9 cellular contexts compared by ENCODE assay signal in the genomic region with DNA sequence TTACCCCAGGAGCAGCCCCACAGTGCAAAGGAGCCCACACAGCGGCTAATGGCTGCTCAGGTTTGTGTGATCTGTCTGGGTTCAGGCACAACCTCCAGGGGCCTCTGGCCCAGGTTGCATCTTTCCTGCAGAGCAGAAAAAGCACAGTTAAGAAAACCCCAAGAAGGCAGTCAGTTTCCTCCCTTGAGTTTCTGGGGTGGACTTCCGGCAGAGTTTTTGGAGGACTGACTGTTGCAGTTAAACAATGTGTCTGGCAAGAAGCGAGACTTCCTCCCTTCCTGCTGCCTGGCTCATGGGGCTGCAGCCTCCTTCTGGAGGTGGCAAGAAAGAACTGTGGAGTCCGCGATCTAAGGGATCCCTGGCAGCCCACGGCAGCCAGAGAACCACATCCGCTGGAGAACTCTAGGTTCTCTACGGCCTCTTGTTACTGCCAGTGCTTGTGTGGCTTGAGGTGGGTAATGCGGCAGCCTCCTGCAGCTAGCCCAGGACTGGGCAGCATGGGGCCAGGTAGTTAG.
DNase-seq lines count a peak whose midpoint lies in the region; ATAC-seq, FAIRE-seq and TF ChIP-seq lines count a peak whose summit lies in the region.
"Had no signal": no experiment of that assay in that cellular context is flagged by ENCODE, and none has a peak within 500 bp of the region (broad histone marks: within the 10 kb centered on the region; RNA-seq: fewer than 3 reads in every experiment).

No MANE protein-coding gene starts in this region.

- peak; percentile 11 for DNase-seq in activated CD4-positive, alpha-beta T cell treated with anti-CD3 and anti-CD28 coated beads for 1 hour
- DNase-seq in activated CD4-positive, alpha-beta T cell treated with anti-CD3 and anti-CD28 coated beads, Interleukin-2, amount 50 U/mL, for 4 hours: no peak
- DNase-seq in activated T-cell treated with anti-CD3 and anti-CD28 coated beads, Interleukin-2, amount 50 U/mL, for 24 hours: peak; percentile 59
- peak; percentile 7 to 9 for DNase-seq in stimulated activated CD8-positive, alpha-beta memory T cell treated with anti-CD3 and anti-CD28 coated beads, Interleukin-7, amount 100 ng/mL, for 48 hours (ENCODE audit: extremely low read depth in 1 of 2, low read depth in 1 of 2)
- DNase-seq in G401 (ENCODE audit: low spot score) (no peak), anterior cingulate cortex (lab: John Stamatoyannopoulos, UW) (no peak), H54 (ENCODE audit: insufficient read length, low spot score) (no peak)

- ATAC-seq in HG03342 (IDR thresholded peaks at IDR 0.05; ENCODE audit: unreplicated experiment): peak; percentile 55

- H3K4me3 Mint-ChIP-seq in activated T-cell treated with anti-CD3 and anti-CD28 coated beads, Interleukin-2, amount 50 U/mL, for 24 hours: peak overlapping the region; percentile 62
- H3K4me3 Mint-ChIP-seq: dendritic cell treated with granulocyte-macrophage colony-stimulating factor and Interleukin-4, amounts not matched to agents 40 ng/mL and 50 ng/mL, for 4 days had no signal

- H3K9me3 Mint-ChIP-seq in activated T-cell treated with anti-CD3 and anti-CD28 coated beads, Interleukin-2, amount 50 U/mL, for 24 hours: no peaks in the 10 kb centered on the region
- H3K9me3 Mint-ChIP-seq: dendritic cell treated with granulocyte-macrophage colony-stimulating factor and Interleukin-4, amounts not matched to agents 40 ng/mL and 50 ng/mL, for 4 days had no signal

- FAIRE-seq in H54 (lab: Jason Lieb, UNC): no peak

- H3K4me1 Mint-ChIP-seq in activated T-cell treated with anti-CD3 and anti-CD28 coated beads, Interleukin-2, amount 50 U/mL, for 24 hours (ENCODE audit: low read depth): peaks cover 26% of the 10 kb centered on the region

- H3K27me3 Mint-ChIP-seq in activated T-cell treated with anti-CD3 and anti-CD28 coated beads, Interleukin-2, amount 50 U/mL, for 24 hours: no peaks in the 10 kb centered on the region
- H3K27me3 Mint-ChIP-seq: dendritic cell treated with granulocyte-macrophage colony-stimulating factor and Interleukin-4, amounts not matched to agents 40 ng/mL and 50 ng/mL, for 4 days had no signal

- no peaks in the 10 kb centered on the region for H3K36me3 Mint-ChIP-seq in activated T-cell treated with anti-CD3 and anti-CD28 coated beads, Interleukin-2, amount 50 U/mL, for 24 hours (ENCODE audit: low read depth)

- in situ Hi-C loops in G401 (cut with HindIII; ENCODE audit: low sequenced_read_pairs): no loop called here

- H3K27ac Mint-ChIP-seq in activated T-cell treated with anti-CD3 and anti-CD28 coated beads, Interleukin-2, amount 50 U/mL, for 24 hours: peak overlapping the region; percentile 92
- H3K27ac Mint-ChIP-seq: dendritic cell treated with granulocyte-macrophage colony-stimulating factor and Interleukin-4, amounts not matched to agents 40 ng/mL and 50 ng/mL, for 4 days had no signal

- TF ChIP-seq POLR2A in H54 (IDR thresholded peaks at IDR 0.05; ENCODE audit: low read depth, low read length): no peak

Comparison
In these comparisons a context has a peak if more than half of its experiments do, and no peak if none do; other contexts are left out.
1. DNase-seq: peak in activated CD4-positive, alpha-beta T cell treated with anti-CD3 and anti-CD28 coated beads for 1 hour (single experiment), activated T-cell treated with anti-CD3 and anti-CD28 coated beads, Interleukin-2, amount 50 U/mL, for 24 hours (single experiment) and stimulated activated CD8-positive, alpha-beta memory T cell treated with anti-CD3 and anti-CD28 coated beads, Interleukin-7, amount 100 ng/mL, for 48 hours (2 of 2); none in activated CD4-positive, alpha-beta T cell treated with anti-CD3 and anti-CD28 coated beads, Interleukin-2, amount 50 U/mL, for 4 hours (0 of 2), G401 (single experiment), anterior cingulate cortex (0 of 58) and H54 (single experiment).